In the genomic region with DNA sequence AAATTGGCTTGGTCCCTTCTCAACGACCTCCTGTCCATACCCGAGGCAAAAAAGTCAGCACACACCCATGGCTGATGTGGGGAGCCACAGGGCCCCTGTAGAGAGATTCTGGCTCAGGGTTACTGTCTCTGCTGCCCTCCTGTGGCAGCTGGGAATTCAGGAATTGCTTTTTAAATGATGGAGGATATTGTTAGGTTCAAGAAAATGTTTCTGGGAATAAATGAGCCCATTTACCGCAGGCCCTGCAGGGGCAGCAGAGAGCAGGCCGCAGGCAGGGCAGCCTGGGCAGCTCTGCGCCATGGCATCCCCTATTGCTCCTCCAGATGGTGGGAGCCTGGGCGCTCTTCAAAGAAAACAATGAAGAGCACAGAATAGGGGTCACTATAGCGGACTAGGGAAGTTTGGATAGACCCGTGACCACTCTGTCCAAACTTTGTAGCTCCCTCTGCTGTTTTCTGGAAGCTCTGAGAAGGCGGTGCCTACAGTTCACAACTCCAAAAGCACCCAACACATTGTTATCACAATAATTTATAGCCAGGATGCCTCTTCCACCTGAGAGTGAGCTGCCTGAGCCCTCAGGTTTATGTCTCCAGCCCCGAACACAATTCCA, we compare ENCODE assay signal across 8 cellular contexts.
A peak's percentile ranks its signal among the peaks of the same experiment; 100 is the strongest.
DNase-seq lines count a peak whose midpoint lies in the region; ATAC-seq and TF ChIP-seq lines count a peak whose summit lies in the region.

No MANE protein-coding gene starts in this region.

- no peak overlapping the region for H3K9ac ChIP-seq in neuronal stem cell (ENCODE audit: low read depth, low read length, poor library complexity)

- no CpG with 5 or more reads among the region's 10 CpGs for WGBS in neuronal stem cell (ENCODE audit: extremely low coverage in 2 of 2, insufficient read length in 2 of 2, insufficient replicate concordance in 1 of 2), 2 donors

- TF ChIP-seq CTCF in Caco-2 (IDR thresholded peaks at IDR 0.05; ENCODE audit: insufficient read depth in 1 of 2, low read depth in 1 of 2, low read length in 1 of 2, severe bottlenecking in 1 of 2, unreplicated experiment in 1 of 2) (peak; percentile 34 to 70), HEK293 (tag by site-specific recombination; IDR thresholded peaks at IDR 0.05) (peak; percentile 58; the same call in 1 of the 2 replicates), RWPE1 (conservative IDR thresholded peaks at IDR 0.05; ENCODE audit: low read depth) (peak; percentile 61), foreskin fibroblast (IDR thresholded peaks at IDR 0.05; ENCODE audit: low read depth, low read length) (peak; percentile 51)

- no peaks in the 10 kb centered on the region for H3K36me3 Mint-ChIP-seq in Caco-2 (ENCODE audit: insufficient read depth, unreplicated experiment)

- H2BK15ac ChIP-seq in neuronal stem cell (ENCODE audit: low read length): no peak overlapping the region

- H3K27me3 ChIP-seq in Caco-2 (replicated peaks; ENCODE audit: control insufficient read depth, insufficient read depth, low read length): no peaks in the 10 kb centered on the region
- no peaks in the 10 kb centered on the region for H3K27me3 ChIP-seq in neuronal stem cell (ENCODE audit: control insufficient read depth in 3 of 3, insufficient read depth in 3 of 3, low read depth in 1 of 3, low read length in 3 of 3)

- H4K8ac ChIP-seq in neuronal stem cell (ENCODE audit: low read depth, low read length): no peak overlapping the region

- intact Hi-C loops in Caco-2 (cut with micrococcal nuclease; ENCODE audit: unreplicated experiment): loop anchor here (1.0 kb wide), 1 partner anchor 139 kb away; no protein-coding TSS in a partner anchor

- ATAC-seq in GM19463 (IDR thresholded peaks at IDR 0.05; ENCODE audit: unreplicated experiment): no peak

- H2AK5ac ChIP-seq in neuronal stem cell (ENCODE audit: low read depth, low read length): no peak overlapping the region

- no peak overlapping the region for H3K27ac Mint-ChIP-seq in Caco-2 (ENCODE audit: unreplicated experiment)

- H3K9me3 ChIP-seq in Caco-2: 0 out of 2 replicates have a peak, but pooled peaks cover 4% of the 10 kb centered on the region
- H3K9me3 ChIP-seq in HEK293 (ENCODE audit: control insufficient read depth, insufficient read depth, low read depth, low read length): no peaks in the 10 kb centered on the region
- H3K9me3 ChIP-seq in neuronal stem cell (replicated peaks in 1 of 2; ENCODE audit: control insufficient read depth in 2 of 2, insufficient read depth in 1 of 2, low read depth in 1 of 2, low read length in 2 of 2): no peaks in the 10 kb centered on the region

- CTCF ChIA-PET in Caco-2 (lab: Charles Lee): interaction anchor here (1.7 kb wide), 1 partner anchor 139 kb away, joined by 5 read pairs; no protein-coding TSS in a partner anchor
- CTCF ChIA-PET in HEK293 (lab: Yijun Ruan, JAX): interaction anchor here (0.5 to 2.1 kb wide), 20 partner anchors 11 to 414 kb away, joined by 3 to 5 read pairs (median 3); no protein-coding TSS in a partner anchor
- CTCF ChIA-PET in RWPE1 (lab: Yijun Ruan, JAX): interaction anchor here (0.7 to 1.7 kb wide), 3 partner anchors 11 to 23 kb away, joined by 3 to 7 read pairs (median 3); no protein-coding TSS in a partner anchor

- no peak overlapping the region for H2BK12ac ChIP-seq in neuronal stem cell (ENCODE audit: low read length)

- no peak overlapping the region for H4K91ac ChIP-seq in neuronal stem cell (ENCODE audit: low read depth, low read length, poor library complexity)

- H3K14ac ChIP-seq in neuronal stem cell (ENCODE audit: low read length): no peak overlapping the region

- BruUV-seq in Caco-2 (replicated peaks; lab: Mats Ljungman, UMichigan): no TSS peak

- POLR2A ChIA-PET in Caco-2 (lab: Charles Lee): no interaction called here
- POLR2A ChIA-PET in HEK293 (lab: Yijun Ruan, JAX): no interaction called here
- POLR2A ChIA-PET in RWPE1 (lab: Yijun Ruan, JAX; ENCODE audit: low non-redundant PET): no interaction called here

- no peak overlapping the region for H3K4ac ChIP-seq in neuronal stem cell (ENCODE audit: low read length)

- H2BK5ac ChIP-seq in neuronal stem cell (ENCODE audit: low read length): no peak overlapping the region

- H3K27ac ChIP-seq in HEK293 (ENCODE audit: extremely low read depth, low read depth, low read length) (no peak overlapping the region), RWPE1 (no peak overlapping the region), neuronal stem cell (replicated peaks; ENCODE audit: low read length) (no peak overlapping the region)

- no peak overlapping the region for H3K18ac ChIP-seq in neuronal stem cell (ENCODE audit: low read length)

- H3K4me1 ChIP-seq in Caco-2: no peaks in the 10 kb centered on the region
- H3K4me1 ChIP-seq in HEK293 (ENCODE audit: control insufficient read depth, insufficient read depth, low read length): no peaks in the 10 kb centered on the region
- no peaks in the 10 kb centered on the region for H3K4me1 ChIP-seq in neuronal stem cell (ENCODE audit: control insufficient read depth in 2 of 2, insufficient read depth in 1 of 2, low read depth in 1 of 2, low read length in 2 of 2)

- H3K36me3 ChIP-seq in Caco-2 (ENCODE audit: control insufficient read depth, insufficient read depth, low read length) (no peaks in the 10 kb centered on the region), HEK293 (ENCODE audit: control insufficient read depth in 2 of 2, insufficient read depth in 1 of 2, low read length in 2 of 2) (peaks cover 0 to 3% of the 10 kb centered on the region in 2 experiments; a peak in 1 of 3 replicates), neuronal stem cell (replicated peaks in 1 of 2; ENCODE audit: control insufficient read depth in 2 of 2, insufficient read depth in 2 of 2, low read length in 2 of 2) (no peaks in the 10 kb centered on the region)

- H3K4me3 Mint-ChIP-seq in Caco-2 (ENCODE audit: unreplicated experiment): no peak overlapping the region

- H2AFZ ChIP-seq in neuronal stem cell (ENCODE audit: low read length): no peak overlapping the region

- no peaks in the 10 kb centered on the region for H3K27me3 Mint-ChIP-seq in Caco-2 (ENCODE audit: insufficient read depth, unreplicated experiment)

- no peak overlapping the region for H3K4me3 ChIP-seq in Caco-2 (ENCODE audit: low read depth, low read length)
- H3K4me3 ChIP-seq in HEK293 (ENCODE audit: low read depth, low read length): no peak overlapping the region
- no peak overlapping the region for H3K4me3 ChIP-seq in foreskin fibroblast (ENCODE audit: low read depth in 1 of 2, low read length in 2 of 2)
- H3K4me3 ChIP-seq in neuronal stem cell (ENCODE audit: low read length in 2 of 2): no peak overlapping the region

- H3K79me1 ChIP-seq in neuronal stem cell (ENCODE audit: low read depth, low read length): no peaks in the 10 kb centered on the region

- DNase-seq in Caco-2 (peak; percentile 38 to 41), RWPE1 (ENCODE audit: low spot score) (peak; percentile 46), foreskin fibroblast (peak in 1 of 2 donors; percentile 46), dedifferentiated amniotic fluid mesenchymal stem cell (ENCODE audit: extremely low spot score) (no peak), neuronal stem cell (ENCODE audit: low spot score) (no peak)
- DNase-seq in activated CD8-positive, alpha-beta memory T cell treated with anti-CD3 and anti-CD28 coated beads, Interleukin-2, amount 50 U/mL, for 4 hours: no peak

- H3K4me1 Mint-ChIP-seq in Caco-2 (ENCODE audit: low read depth, unreplicated experiment): no peaks in the 10 kb centered on the region

- peaks cover 20% of the 10 kb centered on the region for H3K9me3 Mint-ChIP-seq in Caco-2 (ENCODE audit: unreplicated experiment)

- H2BK120ac ChIP-seq in neuronal stem cell (ENCODE audit: low read depth, low read length): no peak overlapping the region

- H3K23ac ChIP-seq in neuronal stem cell (ENCODE audit: low read depth, low read length, poor library complexity): no peak overlapping the region

- no peak overlapping the region for H3K4me2 ChIP-seq in neuronal stem cell (ENCODE audit: insufficient read depth, low read length, poor library complexity, severe bottlenecking)

TF ChIP-seq in HEK293, 187 proteins besides CTCF, POLR2A, EP300 and RAD21:
- TF ChIP-seq ZNF654 (tag by site-specific recombination; IDR thresholded peaks at IDR 0.05; ENCODE audit: low read depth) (peak; percentile 62), GLI2 (tag by site-specific recombination; IDR thresholded peaks at IDR 0.05; ENCODE audit: borderline replicate concordance, low read depth) (no peak)

Comparison
In these comparisons a context has a peak if more than half of its experiments do, and no peak if none do; other contexts are left out.
1. DNase-seq: peak in Caco-2 (2 of 2) and RWPE1 (single experiment); none in dedifferentiated amniotic fluid mesenchymal stem cell (single experiment), activated CD8-positive, alpha-beta memory T cell treated with anti-CD3 and anti-CD28 coated beads, Interleukin-2, amount 50 U/mL, for 4 hours (single experiment) and neuronal stem cell (single experiment).
2. Peak in every context shown above with its lines, with median percentiles within 50 percentile points of each other: CTCF ChIP-seq.